In genomic region chr5:32360906-32361305, GRCh38 we compare ENCODE assay signal across 22 cellular contexts. TPM values are rescaled to one million over a fixed set of nuclear protein-coding genes. Genes with fewer than 3 reads are reported as not detected.
DNase-seq lines count a peak whose midpoint lies in the region; ATAC-seq, FAIRE-seq and TF ChIP-seq lines count a peak whose summit lies in the region.
"Had no signal": no experiment of that assay in that cellular context is flagged by ENCODE, and none has a peak within 500 bp of the region (broad histone marks: within the 10 kb centered on the region; RNA-seq: fewer than 3 reads in every experiment).

No MANE protein-coding gene starts in this region.

- in situ Hi-C loops in mammary epithelial cell (cut with MboI; ENCODE audit: low sequenced_read_pairs in 2 of 2): no loop called here

- no peak overlapping the region for H2AFZ ChIP-seq in mammary epithelial cell (ENCODE audit: low read depth, low read length)
- H2AFZ ChIP-seq: GM23248 had no signal

- no peak for ATAC-seq in CD8-positive, alpha-beta T cell
- ATAC-seq: HCT116 had no signal

- peak; percentile 30 for FAIRE-seq in H54 (lab: Jason Lieb, UNC)
- FAIRE-seq: G401.6 had no signal

- no peaks in the 10 kb centered on the region for H4K20me1 ChIP-seq in mammary epithelial cell (ENCODE audit: insufficient read depth, low read length)

- H3K9me3 ChIP-seq in CD8-positive, alpha-beta T cell (ENCODE audit: low read length): no peaks in the 10 kb centered on the region
- no peaks in the 10 kb centered on the region for H3K9me3 ChIP-seq in mammary epithelial cell (replicated peaks; ENCODE audit: insufficient read depth, low read length)
- H3K9me3 ChIP-seq: SK-N-SH had no signal

- intact Hi-C loops in CD8-positive, alpha-beta T cell (cut with DNase I, micrococcal nuclease): no loop called here
- intact Hi-C loops in mammary epithelial cell (cut with micrococcal nuclease) (no loop called here), dorsolateral prefrontal cortex (cut with DNase I) (no loop called here)

- no peak overlapping the region for H3K9ac ChIP-seq in mammary epithelial cell (ENCODE audit: insufficient read depth, low read length)
- H3K9ac ChIP-seq: GM23248, SK-N-SH had no signal

- no peaks in the 10 kb centered on the region for H3K27me3 ChIP-seq in CD8-positive, alpha-beta T cell (ENCODE audit: insufficient read depth, low read length)
- H3K27me3 ChIP-seq in mammary epithelial cell (ENCODE audit: insufficient read depth, low read length) (no peaks in the 10 kb centered on the region), dorsolateral prefrontal cortex (no peaks in the 10 kb centered on the region)

- no peak for DNase-seq in CD8-positive, alpha-beta T cell
- DNase-seq in H54 (ENCODE audit: insufficient read length, low spot score) (no peak), amniotic epithelial cell (ENCODE audit: low read depth) (peak; percentile 32), nephron progenitor cell (no peak), DMS79 (lab: John Stamatoyannopoulos, UW) (no peak), mammary epithelial cell (no peak), dorsolateral prefrontal cortex (no peak)
- DNase-seq in stimulated activated CD4-positive, alpha-beta T cell treated with anti-CD3 and anti-CD28 coated beads, Interleukin-1b, Interleukin-23, amount 100 ng/mL, for 48 hours: no peak
- DNase-seq: DMS153, GM23248, Karpas-422, MV-4-11, NCI-H1105, NCI-H1436 treated with DMSO at 0.1 percent for 48 hours, NCI-H187 treated with DMSO at 0.1 percent for 48 hours, NCI-H2107, NCI-H446, NCI-H524 treated with DMSO at 0.1 percent for 48 hours, NCI-H774, SK-N-SH had no signal

- no peaks in the 10 kb centered on the region for H3K79me2 ChIP-seq in mammary epithelial cell (ENCODE audit: insufficient read depth, low read length)

- POLR2A ChIA-PET in CD8-positive, alpha-beta T cell (lab: Charles Lee): no interaction called here

- H3K4me1 Mint-ChIP-seq in CD8-positive, alpha-beta T cell (ENCODE audit: low read depth): no peaks in the 10 kb centered on the region
- H3K4me1 Mint-ChIP-seq in nephron progenitor cell: no peaks in the 10 kb centered on the region

- peak overlapping the region; percentile 22 for H3K27ac Mint-ChIP-seq in CD8-positive, alpha-beta T cell
- H3K27ac Mint-ChIP-seq in nephron progenitor cell: peak overlapping the region; percentile 22

- H3K4me1 ChIP-seq in CD8-positive, alpha-beta T cell (ENCODE audit: insufficient read depth, low read length): no peaks in the 10 kb centered on the region
- H3K4me1 ChIP-seq in mammary epithelial cell (ENCODE audit: insufficient read depth, low read length): no peaks in the 10 kb centered on the region

- H3K4me3 ChIP-seq in CD8-positive, alpha-beta T cell (ENCODE audit: low read depth, low read length): no peak overlapping the region
- H3K4me3 ChIP-seq in mammary epithelial cell (replicated peaks in 1 of 3; ENCODE audit: insufficient read depth in 1 of 3, low read depth in 2 of 3, low read length in 3 of 3): no peak overlapping the region
- no peak overlapping the region for H3K4me3 ChIP-seq in dorsolateral prefrontal cortex
- H3K4me3 ChIP-seq: GM23248 had no signal

- H3K4me3 Mint-ChIP-seq in CD8-positive, alpha-beta T cell: no peak overlapping the region
- H3K4me3 Mint-ChIP-seq in nephron progenitor cell: no peak overlapping the region

- H3K36me3 Mint-ChIP-seq in CD8-positive, alpha-beta T cell: peaks cover 61% of the 10 kb centered on the region
- H3K36me3 Mint-ChIP-seq in nephron progenitor cell (ENCODE audit: low read depth): peaks cover 83% of the 10 kb centered on the region

- no peak overlapping the region for H3K27ac ChIP-seq in CD8-positive, alpha-beta T cell (ENCODE audit: low read depth, low read length)
- no peak overlapping the region for H3K27ac ChIP-seq in mammary epithelial cell (ENCODE audit: insufficient read depth, low read depth, low read length)
- H3K27ac ChIP-seq in dorsolateral prefrontal cortex: no peak overlapping the region
- H3K27ac ChIP-seq: GM23248 had no signal

- dilution Hi-C loops in mammary epithelial cell (cut with HindIII; ENCODE audit: low sequenced_read_pairs): no loop called here

- BruUV-seq in mammary epithelial cell (replicated peaks; lab: Mats Ljungman, UMichigan): no TSS peak

- 100% methylated on average over 4 of the region's 4 CpGs for WGBS in mammary epithelial cell (ENCODE audit: low coverage, missing lambda C conversion rate)

- H3K27me3 Mint-ChIP-seq in CD8-positive, alpha-beta T cell (ENCODE audit: low read depth): no peaks in the 10 kb centered on the region
- H3K27me3 Mint-ChIP-seq in nephron progenitor cell (ENCODE audit: low read depth, poor library complexity): no peaks in the 10 kb centered on the region

- no peaks in the 10 kb centered on the region for H3K9me3 Mint-ChIP-seq in CD8-positive, alpha-beta T cell
- no peaks in the 10 kb centered on the region for H3K9me3 Mint-ChIP-seq in nephron progenitor cell

- TF ChIP-seq POLR2A in H54 (IDR thresholded peaks at IDR 0.05; ENCODE audit: low read depth, low read length): no peak

- CTCF ChIA-PET in CD8-positive, alpha-beta T cell (lab: Charles Lee): no interaction called here
- CTCF ChIA-PET in mammary epithelial cell (lab: Charles Lee; ENCODE audit: low non-redundant PET): no interaction called here

- no peak for TF ChIP-seq CTCF in CD8-positive, alpha-beta T cell (IDR thresholded peaks at IDR 0.05)
- TF ChIP-seq CTCF in nephron progenitor cell (IDR thresholded peaks at IDR 0.05): no peak
- TF ChIP-seq CTCF in mammary epithelial cell (conservative IDR thresholded peaks at IDR 0.05 in 1 of 2, IDR thresholded peaks at IDR 0.05 in 1 of 2; ENCODE audit: extremely low read depth in 1 of 2, insufficient read depth in 1 of 2, low read depth in 1 of 2, low read length in 2 of 2): no peak
- TF ChIP-seq CTCF in dorsolateral prefrontal cortex (IDR thresholded peaks at IDR 0.05 in 54 of 56, conservative IDR thresholded peaks at IDR 0.05 in 2 of 56; ENCODE audit: low read depth in 1 of 56, partially characterized antibody in 56 of 56): no peak

- H3K36me3 ChIP-seq in CD8-positive, alpha-beta T cell (ENCODE audit: insufficient read depth, low read length): peaks cover 16% of the 10 kb centered on the region
- H3K36me3 ChIP-seq in mammary epithelial cell (ENCODE audit: insufficient read depth, low read length): peaks cover 20% of the 10 kb centered on the region

- no peak overlapping the region for H3K4me2 ChIP-seq in mammary epithelial cell (ENCODE audit: insufficient read depth, low read depth, low read length)
- H3K4me2 ChIP-seq: SK-N-SH had no signal

RNA-seq across cellular contexts. Expression of gene MTMR12, which starts 48.2 kb away (rescaled TPM):
- 10 to 100 TPM; 20.0 to 21.2 TPM for total RNA-seq in CD8-positive, alpha-beta T cell
- total RNA-seq in mammary epithelial cell: 10 to 100 TPM; 21.0 to 37.5 TPM
- polyA plus RNA-seq in mammary epithelial cell: 13.3 TPM
- 30.5 TPM for polyA minus RNA-seq in mammary epithelial cell
- total RNA-seq in dorsolateral prefrontal cortex: 10 to 100 TPM; 24.4 to 67.2 (median 41.4) TPM
